In genomic region chr12:53971129-53971528, GRCh38 we compare ENCODE assay signal across 2 cellular contexts.
A peak's percentile ranks its signal among the peaks of the same experiment; 100 is the strongest.
TF ChIP-seq lines count a peak whose summit lies in the region.

No MANE protein-coding gene starts in this region.

TF ChIP-seq in HEK293, 187 proteins besides CTCF, POLR2A, EP300 and RAD21 (continued from another document):
- 0 out of 2 replicates have a peak, but pooled peaks have one; percentile 17 for TF ChIP-seq PRDM10 (tag by site-specific recombination; IDR thresholded peaks at IDR 0.05)
- TF ChIP-seq ZNF600 (tag by site-specific recombination; IDR thresholded peaks at IDR 0.05): peak; percentile 27; the same call in 1 of the 2 replicates
- no peak for TF ChIP-seq ZSCAN5A (tag by site-specific recombination; IDR thresholded peaks at IDR 0.05)
- no peak for TF ChIP-seq ZNF146 (tag by site-specific recombination; IDR thresholded peaks at IDR 0.05)
TF ChIP-seq in HEK293: peak in this region for 2.

TF ChIP-seq in SK-N-SH, 30 proteins besides CTCF, POLR2A, EP300 and RAD21 (continued from another document):
- TF ChIP-seq IRF3 (IDR thresholded peaks at IDR 0.05; ENCODE audit: low read depth, low read length) (no peak), SMC3 (IDR thresholded peaks at IDR 0.05; ENCODE audit: low read depth, low read length) (no peak), FOXJ3 (CRISPR knock-in tag; IDR thresholded peaks at IDR 0.05) (no peak), ELF1 (IDR thresholded peaks at IDR 0.05) (no peak), SIN3A (IDR thresholded peaks at IDR 0.05; ENCODE audit: borderline replicate concordance, low read depth, low read length) (no peak), TAF1 (IDR thresholded peaks at IDR 0.05; ENCODE audit: borderline replicate concordance, low read depth, low read length) (no peak), RXRA (IDR thresholded peaks at IDR 0.05; ENCODE audit: borderline replicate concordance, low read depth) (no peak), CHD2 (IDR thresholded peaks at IDR 0.05; ENCODE audit: low read length, partially characterized antibody) (no peak), NFIC (IDR thresholded peaks at IDR 0.05; ENCODE audit: borderline replicate concordance) (no peak)
- TF ChIP-seq, protein P1, sequence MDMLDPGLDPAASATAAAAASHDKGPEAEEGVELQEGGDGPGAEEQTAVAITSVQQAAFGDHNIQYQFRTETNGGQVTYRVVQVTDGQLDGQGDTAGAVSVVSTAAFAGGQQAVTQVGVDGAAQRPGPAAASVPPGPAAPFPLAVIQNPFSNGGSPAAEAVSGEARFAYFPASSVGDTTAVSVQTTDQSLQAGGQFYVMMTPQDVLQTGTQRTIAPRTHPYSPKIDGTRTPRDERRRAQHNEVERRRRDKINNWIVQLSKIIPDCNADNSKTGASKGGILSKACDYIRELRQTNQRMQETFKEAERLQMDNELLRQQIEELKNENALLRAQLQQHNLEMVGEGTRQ (IDR thresholded peaks at IDR 0.05; ENCODE audit: borderline replicate concordance, low read depth, low read length): no peak
